Comparison of ENCODE assay signal across 32 cellular contexts in the genomic region with DNA sequence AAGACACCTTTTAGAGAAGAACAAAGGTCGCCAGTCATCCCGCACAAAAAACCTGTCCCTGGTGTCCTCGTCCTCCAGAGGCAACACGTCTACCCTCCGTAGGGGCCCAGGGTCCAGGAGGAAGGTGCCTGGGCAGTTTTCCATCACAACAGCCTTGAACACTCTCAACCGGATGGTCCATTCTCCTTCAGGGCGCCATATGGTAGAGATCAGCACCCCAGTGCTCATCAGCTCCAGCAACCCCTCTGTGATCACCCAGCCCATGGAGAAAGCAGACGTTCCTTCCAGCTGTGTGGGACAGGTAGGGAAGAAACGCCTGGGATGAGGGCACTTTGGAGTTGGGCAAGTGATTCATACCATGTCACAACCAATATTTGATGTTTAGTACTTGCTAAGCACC.
"Had no signal": no experiment of that assay in that cellular context is flagged by ENCODE, and none has a peak within 500 bp of the region (broad histone marks: within the 10 kb centered on the region; RNA-seq: fewer than 3 reads in every experiment).

No MANE protein-coding gene starts in this region.

- H3K27ac ChIP-seq: adrenal gland, ascending aorta, body of pancreas, brain microvascular endothelial cell, breast epithelium, cardiac muscle cell had no signal

- H3K4me1 ChIP-seq: adrenal gland, ascending aorta, body of pancreas, breast epithelium had no signal

- DNase-seq: activated effector memory CD4-positive, alpha-beta T cell treated with anti-CD3 and anti-CD28 coated beads, Interleukin-2, amount 50 U/mL, for 16 hours; activated effector memory CD4-positive, alpha-beta T cell treated with Interleukin-2 at 50 U/mL for 16 hours; activated gamma-delta T cell; activated gamma-delta T cell treated with Interleukin-2 at 50 U/mL for 16 hours; activated naive CD4-positive, alpha-beta T cell; activated naive CD4-positive, alpha-beta T cell treated with anti-CD3 and anti-CD28 coated beads for 36 hours; activated naive CD4-positive, alpha-beta T cell treated with anti-CD3 and anti-CD28 coated beads, Interleukin-2, amount 10 ng/mL, durations not matched to agents 7 days and 5 days; activated naive CD4-positive, alpha-beta T cell treated with anti-CD3 and anti-CD28 coated beads, Interleukin-2, amount 50 U/mL, for 16 hours; activated naive CD4-positive, alpha-beta T cell treated with Interleukin-2 at 50 U/mL for 16 hours; activated naive CD8-positive, alpha-beta T cell treated with anti-CD3 and anti-CD28 coated beads for 36 hours; activated naive CD8-positive, alpha-beta T cell treated with anti-CD3 and anti-CD28 coated beads, Interleukin-2, amount 10 ng/mL, durations not matched to agents 7 days and 5 days; activated naive CD8-positive, alpha-beta T cell treated with anti-CD3 and anti-CD28 coated beads, Interleukin-2, amount 50 U/mL, for 24 hours; activated T-cell treated with anti-CD3 and anti-CD28 coated beads, Interleukin-2, amount 50 U/mL, for 1 hour; activated T-cell treated with anti-CD3 and anti-CD28 coated beads, Interleukin-2, amount 50 U/mL, for 24 hours; activated T-cell treated with anti-CD3 and anti-CD28 coated beads, Interleukin-2, amount 50 U/mL, for 4 hours; activated T-cell treated with anti-CD3 and anti-CD28 coated beads, Interleukin-2, amount 50 U/mL, for 48 hours; activated T-cell treated with anti-CD3 and anti-CD28 coated beads, Interleukin-2, amount 50 U/mL, for 72 hours; adrenal gland; amniotic stem cell; amygdala; anterior cingulate cortex; aorta; body of pancreas; brain microvascular endothelial cell; caudate nucleus; central memory CD4-positive, alpha-beta T cell; cerebellar nuclear complex had no signal

- ATAC-seq: activated naive CD4-positive, alpha-beta T cell treated with anti-CD3 and anti-CD28 coated beads, Interleukin-2, amount 50 U/mL, for 72 hours; activated naive CD8-positive, alpha-beta T cell treated with anti-CD3 and anti-CD28 coated beads, Interleukin-2, amount 50 U/mL, for 24 hours; activated T-cell treated with anti-CD3 and anti-CD28 coated beads, Interleukin-2, amount 50 U/mL, for 4 hours; activated T-cell treated with anti-CD3 and anti-CD28 coated beads, Interleukin-2, amount 50 U/mL, for 72 hours; activated T-helper 17 cell treated with anti-CD3 and anti-CD28 coated beads, Interleukin-2, amount 50 U/mL, for 72 hours; body of pancreas had no signal

- H3K36me3 ChIP-seq: adrenal gland, ascending aorta, brain microvascular endothelial cell, breast epithelium, cardiac muscle cell had no signal

- H3K4me3 ChIP-seq: adrenal gland, ascending aorta, body of pancreas, breast epithelium, cardiac muscle cell had no signal

- H3K27me3 ChIP-seq: adrenal gland, ascending aorta, body of pancreas, brain microvascular endothelial cell, breast epithelium, cardiac muscle cell had no signal

- H3K9me3 ChIP-seq: adrenal gland, ascending aorta, body of pancreas, breast epithelium had no signal
